In genomic region chr10:115981056-115981455, GRCh38 we compare ENCODE assay signal across 18 cellular contexts.
DNase-seq lines count a peak whose midpoint lies in the region; ATAC-seq and TF ChIP-seq lines count a peak whose summit lies in the region.
"Had no signal": no experiment of that assay in that cellular context is flagged by ENCODE, and none has a peak within 500 bp of the region (broad histone marks: within the 10 kb centered on the region; RNA-seq: fewer than 3 reads in every experiment).

No MANE protein-coding gene starts in this region.

- H3K27ac ChIP-seq in coronary artery = no peak overlapping the region
- H3K27ac ChIP-seq in lower lobe of right lung = no peak overlapping the region
- H3K27ac ChIP-seq: left lung, prostate gland had no signal

- ATAC-seq in lower lobe of right lung (no peak), GM18909 (IDR thresholded peaks at IDR 0.05; ENCODE audit: poor library complexity, unreplicated experiment) (no peak)
- ATAC-seq in naive thymus-derived CD8-positive, alpha-beta T cell = no peak
- ATAC-seq: left lung had no signal

- no peaks in the 10 kb centered on the region for H3K4me1 ChIP-seq in lower lobe of right lung
- peaks cover 10% of the 10 kb centered on the region for H3K4me1 ChIP-seq in skeletal muscle satellite cell (ENCODE audit: control insufficient read depth, insufficient read depth, low read length)
- H3K4me1 ChIP-seq: left lung, prostate gland had no signal

- no peaks in the 10 kb centered on the region for H3K9me3 Mint-ChIP-seq in endothelial cell (ENCODE audit: unreplicated experiment)
- peaks cover 2 to 24% (median 8%) of the 10 kb centered on the region in 9 donors for H3K9me3 Mint-ChIP-seq in naive thymus-derived CD8-positive, alpha-beta T cell
- H3K9me3 Mint-ChIP-seq: activated T-cell treated with anti-CD3 and anti-CD28 coated beads, Interleukin-2, amount 50 U/mL, for 24 hours had no signal

- peak overlapping the region; percentile 47 for H3K4me2 ChIP-seq in skeletal muscle satellite cell (ENCODE audit: low read length)

- H3K4me3 Mint-ChIP-seq in endothelial cell (ENCODE audit: unreplicated experiment) = no peak overlapping the region
- no peak overlapping the region for H3K4me3 Mint-ChIP-seq in naive thymus-derived CD8-positive, alpha-beta T cell
- H3K4me3 Mint-ChIP-seq: activated CD4-positive, alpha-beta memory T cell treated with anti-CD3 and anti-CD28 coated beads for 36 hours; activated naive CD8-positive, alpha-beta T cell treated with anti-CD3 and anti-CD28 coated beads for 36 hours; activated T-cell treated with anti-CD3 and anti-CD28 coated beads, Interleukin-2, amount 50 U/mL, for 24 hours had no signal

- H3K4me1 Mint-ChIP-seq in endothelial cell (ENCODE audit: unreplicated experiment) = peaks cover under 1% of the 10 kb centered on the region
- H3K4me1 Mint-ChIP-seq in naive thymus-derived CD8-positive, alpha-beta T cell = no peaks in the 10 kb centered on the region
- H3K4me1 Mint-ChIP-seq: activated naive CD8-positive, alpha-beta T cell treated with anti-CD3 and anti-CD28 coated beads for 36 hours had no signal

- DNase-seq in EH (ENCODE audit: low read depth) = peak; percentile 17
- no peak for DNase-seq in coronary artery (ENCODE audit: low spot score)
- no peak for DNase-seq in lower lobe of right lung
- DNase-seq in OCI-M1 (lab: John Stamatoyannopoulos, UW) = no peak
- no peak for DNase-seq in endothelial cell (ENCODE audit: low spot score)
- DNase-seq in naive thymus-derived CD8-positive, alpha-beta T cell = no peak
- DNase-seq: activated CD4-positive, alpha-beta memory T cell treated with anti-CD3 and anti-CD28 coated beads for 36 hours; activated naive CD8-positive, alpha-beta T cell treated with anti-CD3 and anti-CD28 coated beads for 36 hours; activated T-cell treated with anti-CD3 and anti-CD28 coated beads, Interleukin-2, amount 50 U/mL, for 24 hours; AML-193; COR-L47; left lung; NCI-H1436 treated with DMSO at 0.1 percent for 48 hours; NCI-H82; stimulated activated naive CD4-positive, alpha-beta T cell treated with Interleukin-2 at 50 U/mL for 16 hours had no signal

- no peaks in the 10 kb centered on the region for H3K27me3 ChIP-seq in lower lobe of right lung (ENCODE audit: low read depth)
- no peaks in the 10 kb centered on the region for H3K27me3 ChIP-seq in skeletal muscle satellite cell (ENCODE audit: control insufficient read depth, insufficient read depth, low read length)
- H3K27me3 ChIP-seq: left lung had no signal

- POLR2A ChIA-PET in naive thymus-derived CD8-positive, alpha-beta T cell (lab: Charles Lee) = no interaction called here

- H3K4me3 ChIP-seq in coronary artery (peak overlapping the region; percentile 19), lower lobe of right lung (peak overlapping the region; percentile 0), skeletal muscle satellite cell (ENCODE audit: low read length) (no peak overlapping the region)
- H3K4me3 ChIP-seq: left lung, prostate gland had no signal

- no peak for TF ChIP-seq CTCF in coronary artery (IDR thresholded peaks at IDR 0.05)
- no peak for TF ChIP-seq CTCF in lower lobe of right lung (IDR thresholded peaks at IDR 0.05)
- no peak for TF ChIP-seq CTCF in endothelial cell (IDR thresholded peaks at IDR 0.05; ENCODE audit: unreplicated experiment)

- H3K9ac ChIP-seq in skeletal muscle satellite cell (ENCODE audit: low read depth, low read length) = no peak overlapping the region

- intact Hi-C loops in lower lobe of right lung (cut with DNase I) = no loop called here

- no peak overlapping the region for H3K27ac Mint-ChIP-seq in endothelial cell (ENCODE audit: unreplicated experiment)
- no peak overlapping the region for H3K27ac Mint-ChIP-seq in naive thymus-derived CD8-positive, alpha-beta T cell
- H3K27ac Mint-ChIP-seq: activated CD4-positive, alpha-beta memory T cell treated with anti-CD3 and anti-CD28 coated beads for 36 hours; activated naive CD8-positive, alpha-beta T cell treated with anti-CD3 and anti-CD28 coated beads for 36 hours; activated T-cell treated with anti-CD3 and anti-CD28 coated beads, Interleukin-2, amount 50 U/mL, for 24 hours had no signal

- peaks cover 2% of the 10 kb centered on the region for H3K27me3 Mint-ChIP-seq in endothelial cell (ENCODE audit: unreplicated experiment)
- peaks cover 0 to 7% (median 4%) of the 10 kb centered on the region in 5 donors for H3K27me3 Mint-ChIP-seq in naive thymus-derived CD8-positive, alpha-beta T cell
- H3K27me3 Mint-ChIP-seq: activated CD4-positive, alpha-beta memory T cell treated with anti-CD3 and anti-CD28 coated beads for 36 hours; activated naive CD8-positive, alpha-beta T cell treated with anti-CD3 and anti-CD28 coated beads for 36 hours; activated T-cell treated with anti-CD3 and anti-CD28 coated beads, Interleukin-2, amount 50 U/mL, for 24 hours had no signal

- H3K9me3 ChIP-seq in lower lobe of right lung (no peaks in the 10 kb centered on the region), skeletal muscle satellite cell (replicated peaks; ENCODE audit: low read length) (no peaks in the 10 kb centered on the region)
- H3K9me3 ChIP-seq: left lung, prostate gland had no signal

- no peaks in the 10 kb centered on the region for H3K36me3 Mint-ChIP-seq in endothelial cell (ENCODE audit: low read depth, unreplicated experiment)
- H3K36me3 Mint-ChIP-seq in naive thymus-derived CD8-positive, alpha-beta T cell = no peaks in the 10 kb centered on the region
- H3K36me3 Mint-ChIP-seq: activated CD4-positive, alpha-beta memory T cell treated with anti-CD3 and anti-CD28 coated beads for 36 hours; activated naive CD8-positive, alpha-beta T cell treated with anti-CD3 and anti-CD28 coated beads for 36 hours had no signal

- H3K36me3 ChIP-seq in lower lobe of right lung (no peaks in the 10 kb centered on the region), skeletal muscle satellite cell (ENCODE audit: insufficient read depth, low read length) (no peaks in the 10 kb centered on the region)
- H3K36me3 ChIP-seq: left lung, prostate gland had no signal
